Comparison of ENCODE assay signal across 17 cellular contexts in the genomic region with DNA sequence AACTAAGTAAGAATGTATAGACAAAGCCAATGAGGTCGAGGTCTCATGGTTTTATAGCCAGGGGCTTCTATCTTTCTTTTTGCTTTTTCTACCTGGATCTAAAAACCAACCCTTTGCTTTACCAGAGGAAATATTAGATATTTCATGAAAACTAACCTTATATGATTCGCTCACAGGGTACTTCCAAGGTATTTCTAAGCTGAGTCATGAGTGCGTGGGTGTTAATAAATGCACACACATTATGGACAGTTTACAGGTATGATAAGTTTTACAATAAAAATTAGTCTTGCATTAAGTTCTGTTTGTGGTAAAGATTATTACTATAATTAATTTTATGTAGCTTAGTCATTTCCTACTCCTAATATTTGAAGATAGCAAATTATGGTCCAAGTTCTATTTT.
"Had no signal": no experiment of that assay in that cellular context is flagged by ENCODE, and none has a peak within 500 bp of the region (broad histone marks: within the 10 kb centered on the region; RNA-seq: fewer than 3 reads in every experiment).

No MANE protein-coding gene starts in this region.

- H3K27ac ChIP-seq: SJSA1, SK-N-MC had no signal

- H3K4me1 ChIP-seq: SJSA1 had no signal

- H3K9me3 ChIP-seq: MG63, SJSA1 had no signal

- DNase-seq: KBM-7, MG63, NCI-H1092, NCI-H1105 treated with DMSO at 0.1 percent for 48 hours, NCI-H1417 treated with DMSO at 0.1 percent for 48 hours, NCI-H187, NCI-H2029, NCI-H2081 treated with DMSO at 0.1 percent for 48 hours, NCI-H2171 treated with DMSO at 0.1 percent for 48 hours, NCI-H524 treated with DMSO at 0.1 percent for 48 hours, NCI-H69, NCI-H774, Right ventricle myocardium superior, SIG-M5 had no signal

- H3K4me3 ChIP-seq: MG63, SJSA1, SK-N-MC had no signal

- H3K27me3 ChIP-seq: MG63, SJSA1 had no signal

- H3K36me3 ChIP-seq: MG63, SJSA1 had no signal

- ATAC-seq: Panc1 had no signal
